In genomic region chr21:27833298-27833697, GRCh38 we compare ENCODE assay signal across 23 cellular contexts.
"Had no signal": no experiment of that assay in that cellular context is flagged by ENCODE, and none has a peak within 500 bp of the region (broad histone marks: within the 10 kb centered on the region; RNA-seq: fewer than 3 reads in every experiment).

No MANE protein-coding gene starts in this region.

- DNase-seq: colonic mucosa; cortex of kidney; dermis blood vessel endothelial cell; dorsolateral prefrontal cortex; effector CD4-positive, alpha-beta T cell; effector CD8-positive, alpha-beta T cell; effector memory CD4-positive, alpha-beta T cell; effector memory CD8-positive, alpha-beta T cell; endodermal cell; esophagus squamous epithelium; foreskin fibroblast; foreskin keratinocyte; foreskin melanocyte; gastrocnemius medialis; glutamatergic neuron; head of caudate nucleus; heart left ventricle; heart right ventricle had no signal

- H3K27ac ChIP-seq: colonic mucosa, coronary artery, dorsolateral prefrontal cortex, epithelial cell of prostate, foreskin keratinocyte, gastrocnemius medialis, heart left ventricle, heart right ventricle had no signal

- H3K27me3 ChIP-seq: colonic mucosa, dorsolateral prefrontal cortex, esophagus muscularis mucosa, esophagus squamous epithelium, foreskin keratinocyte, gastrocnemius medialis, gastroesophageal sphincter, heart left ventricle, heart right ventricle had no signal

- ATAC-seq: effector memory CD8-positive, alpha-beta T cell; esophagus mucosa; foreskin keratinocyte; gastrocnemius medialis; gastroesophageal sphincter; heart left ventricle; heart right ventricle had no signal

- H3K4me1 ChIP-seq: colonic mucosa, foreskin keratinocyte, gastrocnemius medialis, heart left ventricle had no signal

- H3K9me3 ChIP-seq: colonic mucosa, esophagus muscularis mucosa, esophagus squamous epithelium, gastrocnemius medialis, gastroesophageal sphincter had no signal

- H3K4me3 ChIP-seq: colonic mucosa, coronary artery, dorsolateral prefrontal cortex, esophagus muscularis mucosa, esophagus squamous epithelium, gastrocnemius medialis, gastroesophageal sphincter, heart left ventricle, heart right ventricle had no signal

- H3K36me3 ChIP-seq: colonic mucosa, esophagus muscularis mucosa, esophagus squamous epithelium, gastrocnemius medialis, gastroesophageal sphincter, heart left ventricle, heart right ventricle had no signal
